Comparison of ENCODE assay signal across 8 cellular contexts in the genomic region with DNA sequence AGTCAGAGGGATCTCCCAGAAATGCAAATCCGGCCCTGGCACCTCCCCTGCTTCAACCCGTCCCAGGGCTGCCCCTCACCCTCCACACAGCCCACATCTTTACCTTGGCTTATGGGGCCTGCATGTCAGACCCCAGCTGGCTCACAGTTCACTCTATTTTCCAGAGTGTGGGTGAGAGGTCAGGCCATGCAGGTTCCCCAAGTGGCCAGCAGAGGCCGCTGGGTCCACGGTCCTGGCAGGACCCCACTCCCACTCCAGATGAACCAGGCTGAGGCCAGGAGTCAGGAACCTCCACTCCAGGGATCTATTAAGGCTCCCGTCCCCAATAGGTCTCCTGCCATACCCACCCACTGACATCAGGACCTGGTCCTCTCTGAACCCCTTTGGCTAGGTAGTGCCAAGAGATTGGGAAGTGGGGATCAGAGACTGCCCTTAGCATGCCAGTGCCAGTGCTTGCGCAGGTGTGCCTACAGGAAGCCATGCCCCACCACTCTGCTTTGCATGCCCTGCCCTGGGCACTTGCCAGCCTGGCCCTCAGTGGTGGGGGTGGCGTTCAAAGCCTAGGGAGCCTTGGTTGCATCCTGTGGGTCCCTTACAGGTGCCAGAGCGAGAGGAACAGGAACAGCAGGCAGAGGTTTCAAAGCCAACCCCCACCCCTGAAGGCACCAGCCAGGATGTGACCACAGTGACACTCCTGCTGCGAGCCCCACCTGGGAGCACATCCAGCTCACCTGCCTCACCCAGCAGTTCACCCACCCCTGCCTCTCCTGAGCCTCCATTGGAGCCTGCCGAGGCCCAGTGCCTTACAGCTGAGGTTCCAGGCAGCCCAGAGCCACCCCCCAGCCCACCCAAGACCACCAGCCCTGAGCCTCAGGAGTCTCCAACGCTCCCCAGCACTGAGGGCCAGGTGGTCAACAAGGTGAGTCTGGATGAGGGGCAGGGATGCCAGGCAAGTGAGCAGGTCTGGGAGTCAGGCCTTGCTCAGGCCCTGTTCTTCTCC. TPM values are rescaled to one million over a fixed set of nuclear protein-coding genes. Genes with fewer than 3 reads are reported as not detected.
A peak's percentile ranks its signal among the peaks of the same experiment; 100 is the strongest.
DNase-seq lines count a peak whose midpoint lies in the region; ATAC-seq and TF ChIP-seq lines count a peak whose summit lies in the region.

No MANE protein-coding gene starts in this region.

- H4K20me1 ChIP-seq in BLaER1 (no peaks in the 10 kb centered on the region; the same call in 1 of the 2 replicates), neural progenitor cell (ENCODE audit: low read depth) (no peaks in the 10 kb centered on the region)

- peaks cover 72% of the 10 kb centered on the region for H3K36me3 ChIP-seq in BLaER1
- peaks cover 0 to 38% of the 10 kb centered on the region in 2 donors for H3K36me3 ChIP-seq in esophagus (ENCODE audit: control insufficient read depth in 2 of 2, insufficient read depth in 2 of 2, low read length in 1 of 2)
- no peaks in the 10 kb centered on the region for H3K36me3 ChIP-seq in neural progenitor cell

- H3K36me3 Mint-ChIP-seq in neural progenitor cell: no peaks in the 10 kb centered on the region

- no peaks in the 10 kb centered on the region for H3F3A ChIP-seq in neural progenitor cell (ENCODE audit: low read depth)

- TF ChIP-seq CTCF in neural progenitor cell (IDR thresholded peaks at IDR 0.05): peak; percentile 77

- WGBS in esophagus, 2 donors: 65 to 70% methylated on average over 11 of the region's 11 CpGs

- H3K27me3 Mint-ChIP-seq in neural progenitor cell (ENCODE audit: insufficient read depth, low read depth): peaks cover 2% of the 10 kb centered on the region

- H3K9ac ChIP-seq in BLaER1 (peak overlapping the region; percentile 54), neural progenitor cell (no peak overlapping the region)

- peak overlapping the region; percentile 51 for H3K27ac Mint-ChIP-seq in neural progenitor cell

- peaks cover 4% of the 10 kb centered on the region for H3K79me2 ChIP-seq in neural progenitor cell (ENCODE audit: low read depth)

- H3K27ac ChIP-seq in BLaER1 (peak overlapping the region; percentile 58), esophagus (ENCODE audit: low read depth in 2 of 2, low read length in 1 of 2) (peak overlapping the region; percentile 77 to 86), neural progenitor cell (no peak overlapping the region)

- H3K9me3 ChIP-seq in BLaER1 (no peaks in the 10 kb centered on the region), esophagus (ENCODE audit: control insufficient read depth in 2 of 2, insufficient read depth in 1 of 2, low read depth in 1 of 2, low read length in 1 of 2) (no peaks in the 10 kb centered on the region), neural progenitor cell (ENCODE audit: low read depth) (no peaks in the 10 kb centered on the region)

- H3K27me3 ChIP-seq in BLaER1 (no peaks in the 10 kb centered on the region), esophagus (ENCODE audit: control insufficient read depth in 1 of 2, insufficient read depth in 2 of 2, low read length in 2 of 2) (no peaks in the 10 kb centered on the region), neural progenitor cell (no peaks in the 10 kb centered on the region)

- peak; percentile 61 for DNase-seq in GM19238 (ENCODE audit: insufficient read length, low spot score)
- DNase-seq in T1000 (lab: John Stamatoyannopoulos, UW): peak; percentile 14
- peak; percentile 61 for DNase-seq in neural progenitor cell (ENCODE audit: low spot score)
- no peak for DNase-seq in activated CD4-positive, CD25-positive, alpha-beta regulatory T cell treated with anti-CD3 and anti-CD28 coated beads, Interleukin-2, amount 50 U/mL, for 72 hours

- H3K4me3 Mint-ChIP-seq in neural progenitor cell: no peak overlapping the region

- ATAC-seq in HG02970 (IDR thresholded peaks at IDR 0.05; ENCODE audit: low FRiP score, unreplicated experiment): no peak
- no peak for ATAC-seq in HG02884 (IDR thresholded peaks at IDR 0.05; ENCODE audit: unreplicated experiment)

- no peak overlapping the region for H3K4me3 ChIP-seq in BLaER1
- H3K4me3 ChIP-seq in esophagus (ENCODE audit: low read depth in 1 of 2, low read length in 2 of 2): no peak overlapping the region
- H3K4me3 ChIP-seq in neural progenitor cell: no peak overlapping the region

- no peak overlapping the region for H2AFZ ChIP-seq in neural progenitor cell (replicated peaks)

- peaks cover 74% of the 10 kb centered on the region for H3K4me1 ChIP-seq in BLaER1
- peaks cover 0 to 16% of the 10 kb centered on the region in 2 donors for H3K4me1 ChIP-seq in esophagus (ENCODE audit: control insufficient read depth in 2 of 2, insufficient read depth in 2 of 2, low read length in 1 of 2)
- H3K4me1 ChIP-seq in neural progenitor cell: peaks cover 1% of the 10 kb centered on the region

- H3K4me2 ChIP-seq in BLaER1 (peak overlapping the region; percentile 51), neural progenitor cell (no peak overlapping the region)

- H3K9me3 Mint-ChIP-seq in neural progenitor cell: no peaks in the 10 kb centered on the region

- H3K4me1 Mint-ChIP-seq in neural progenitor cell: peaks cover 3% of the 10 kb centered on the region

RNA-seq across cellular contexts. Expression of a gene that starts 8.3 kb away (rescaled TPM):
- polyA plus RNA-seq in esophagus: 100 to 1,000 TPM; 100 to 103 TPM
- total RNA-seq in neural progenitor cell (ENCODE audit: low replicate concordance): 14.1 and 24.0 TPM in 2 replicates

RNA-seq across cellular contexts. Expression of a gene that starts 18.0 kb away (rescaled TPM):
- 100 to 1,000 TPM in 1 of 2 donors, 10 to 100 TPM in 1; 41.1 to 127 TPM for polyA plus RNA-seq in esophagus
- 7.4 and 13.9 TPM in 2 replicates for total RNA-seq in neural progenitor cell (ENCODE audit: low replicate concordance)

RNA-seq across cellular contexts. Expression of a gene that starts 33.4 kb away (rescaled TPM):
- 1 to 10 TPM; 1.6 to 3.3 TPM for polyA plus RNA-seq in esophagus
- 1.5 and 3.7 TPM in 2 replicates for total RNA-seq in neural progenitor cell (ENCODE audit: low replicate concordance)

RNA-seq across cellular contexts. Expression of a gene that starts 50.9 kb away (rescaled TPM):
- polyA plus RNA-seq in esophagus: 10 to 100 TPM in 1 of 2 donors, 1 to 10 TPM in 1; 5.3 to 13.1 TPM
- 0.41 and 3.6 TPM in 2 replicates for total RNA-seq in neural progenitor cell (ENCODE audit: low replicate concordance)
